Comparison of ENCODE assay signal across 1 cellular context in genomic region chr16:48383877-48384304, GRCh38.
TF ChIP-seq lines count a peak whose summit lies in the region.

No MANE protein-coding gene starts in this region.

TF ChIP-seq in IMR-90, 13 proteins besides CTCF, POLR2A, EP300 and RAD21:
- TF ChIP-seq ELK1 (IDR thresholded peaks at IDR 0.05; ENCODE audit: borderline replicate concordance, low read depth, low read length) (no peak), RFX5 (IDR thresholded peaks at IDR 0.05; ENCODE audit: low read depth, low read length) (no peak), CHD1 (IDR thresholded peaks at IDR 0.05; ENCODE audit: low read depth, low read length) (no peak), MXI1 (IDR thresholded peaks at IDR 0.05; ENCODE audit: borderline replicate concordance, low read depth, low read length) (no peak), MAZ (IDR thresholded peaks at IDR 0.05; ENCODE audit: borderline replicate concordance, low read depth, low read length) (no peak), RCOR1 (IDR thresholded peaks at IDR 0.05; ENCODE audit: insufficient replicate concordance, low read length) (no peak), BHLHE40 (IDR thresholded peaks at IDR 0.05; ENCODE audit: low read depth, low read length) (no peak), MAFK (IDR thresholded peaks at IDR 0.05; ENCODE audit: low read depth, low read length) (no peak), NFE2L2 (IDR thresholded peaks at IDR 0.05; ENCODE audit: low read depth, low read length) (no peak), FOS (IDR thresholded peaks at IDR 0.05; ENCODE audit: low read depth, low read length) (no peak), USF2 (IDR thresholded peaks at IDR 0.05; ENCODE audit: low read depth, low read length) (no peak), SMC3 (IDR thresholded peaks at IDR 0.05; ENCODE audit: low read depth, low read length) (no peak), CEBPB (IDR thresholded peaks at IDR 0.05; ENCODE audit: low read depth, low read length) (no peak)
